Comparison of ENCODE assay signal across 14 cellular contexts in the genomic region with DNA sequence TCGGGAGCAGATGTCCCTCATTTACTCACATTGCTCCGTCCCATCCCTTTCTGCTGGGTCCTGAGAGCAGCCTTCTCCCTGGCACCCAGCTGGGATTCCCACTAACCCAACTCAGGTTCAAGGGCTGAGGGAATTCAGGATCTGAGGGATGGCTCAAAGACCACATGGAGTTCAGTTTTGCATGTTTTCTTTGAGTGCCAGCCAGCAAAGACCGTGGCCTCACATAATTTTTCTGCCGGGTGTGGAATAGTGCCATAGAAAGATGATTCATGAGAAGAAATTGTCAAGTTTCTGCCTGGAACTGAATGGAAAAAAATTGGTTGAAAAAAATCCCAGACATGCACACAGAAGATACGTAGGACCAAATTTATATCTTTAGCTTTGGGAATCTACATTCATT.
A peak's percentile ranks its signal among the peaks of the same experiment; 100 is the strongest.
DNase-seq lines count a peak whose midpoint lies in the region; ATAC-seq and TF ChIP-seq lines count a peak whose summit lies in the region.
"Had no signal": no experiment of that assay in that cellular context is flagged by ENCODE, and none has a peak within 500 bp of the region (broad histone marks: within the 10 kb centered on the region; RNA-seq: fewer than 3 reads in every experiment).

No MANE protein-coding gene starts in this region.

- no peaks in the 10 kb centered on the region for H3K9me3 ChIP-seq in GM23248 (ENCODE audit: low read depth)
- H3K9me3 ChIP-seq in RWPE2 (ENCODE audit: severe bottlenecking): no peaks in the 10 kb centered on the region
- H3K9me3 ChIP-seq in CD8-positive, alpha-beta memory T cell (ENCODE audit: low read length): no peaks in the 10 kb centered on the region

- peak overlapping the region; percentile 37; the same call in 1 of the 2 replicates for H3K9ac ChIP-seq in GM23248

- H3K4me3 ChIP-seq in GM23248 (peak overlapping the region; percentile 24; the same call in 1 of the 2 replicates), RWPE2 (ENCODE audit: severe bottlenecking) (no peak overlapping the region), skeletal muscle cell (ENCODE audit: low read depth, low read length) (no peak overlapping the region)
- no peak overlapping the region for H3K4me3 ChIP-seq in CD8-positive, alpha-beta memory T cell (ENCODE audit: low read length)

- 9 to 15% methylated on average over 5 of the region's 5 CpGs for WGBS in GM23248 (ENCODE audit: low coverage in 1 of 2, low lambda C conversion rate in 2 of 2, missing lambda C conversion rate in 2 of 2), 2 experiments

- H3K4me3 Mint-ChIP-seq in CD8-positive, alpha-beta memory T cell: no peak overlapping the region
- H3K4me3 Mint-ChIP-seq: brain; stimulated activated effector memory CD8-positive, alpha-beta T cell treated with anti-CD3 and anti-CD28 coated beads, Interleukin-12 subunit alpha, Interleukin-12 subunit beta, amount 100 ng/mL, for 72 hours; T-helper 2 cell treated with Interferon-gamma antibody and Interleukin-4, amounts not matched to agents 5 μg/mL and 100 μg/mL, for 36 hours had no signal

- H3K4me1 Mint-ChIP-seq in CD8-positive, alpha-beta memory T cell: peaks cover 3 to 7% (median 5%) of the 10 kb centered on the region in 3 donors

- CTCF ChIA-PET in CD8-positive, alpha-beta memory T cell (lab: Charles Lee): no interaction called here

- intact Hi-C loops in head of caudate nucleus (cut with DNase I): no loop called here

- TF ChIP-seq CTCF in RWPE2 (IDR thresholded peaks at IDR 0.05; ENCODE audit: poor library complexity, severe bottlenecking): no peak

- peaks cover 0 to 3% (median 0%) of the 10 kb centered on the region in 3 donors for H3K36me3 Mint-ChIP-seq in CD8-positive, alpha-beta memory T cell
- H3K36me3 Mint-ChIP-seq: brain; stimulated activated effector memory CD8-positive, alpha-beta T cell treated with anti-CD3 and anti-CD28 coated beads, Interleukin-12 subunit alpha, Interleukin-12 subunit beta, amount 100 ng/mL, for 72 hours had no signal

- in situ Hi-C loops in GM23248 (cut with MboI): no loop called here

- H3K9me2 ChIP-seq in GM23248 (ENCODE audit: insufficient read depth): no peaks in the 10 kb centered on the region

- POLR2A ChIA-PET in CD8-positive, alpha-beta memory T cell (lab: Charles Lee): no interaction called here

- no peak overlapping the region for H3K27ac Mint-ChIP-seq in CD8-positive, alpha-beta memory T cell
- H3K27ac Mint-ChIP-seq: stimulated activated effector memory CD8-positive, alpha-beta T cell treated with anti-CD3 and anti-CD28 coated beads, Interleukin-12 subunit alpha, Interleukin-12 subunit beta, amount 100 ng/mL, for 72 hours; T-helper 2 cell treated with Interferon-gamma antibody and Interleukin-4, amounts not matched to agents 5 μg/mL and 100 μg/mL, for 36 hours had no signal

- peak; percentile 87 for ATAC-seq in RWPE2 (ENCODE audit: low read depth)
- ATAC-seq: stimulated activated effector memory CD8-positive, alpha-beta T cell treated with anti-CD3 and anti-CD28 coated beads, Interleukin-12 subunit alpha, Interleukin-12 subunit beta, amount 100 ng/mL, for 72 hours had no signal

- H3K9me3 Mint-ChIP-seq in CD8-positive, alpha-beta memory T cell: no peaks in the 10 kb centered on the region
- H3K9me3 Mint-ChIP-seq: T-helper 2 cell treated with Interferon-gamma antibody and Interleukin-4, amounts not matched to agents 5 μg/mL and 100 μg/mL, for 36 hours had no signal

- H3K27me3 ChIP-seq in GM23248 (replicated peaks; ENCODE audit: insufficient read depth) (no peaks in the 10 kb centered on the region), RWPE2 (ENCODE audit: insufficient read depth, poor library complexity, severe bottlenecking) (no peaks in the 10 kb centered on the region)
- no peaks in the 10 kb centered on the region for H3K27me3 ChIP-seq in CD8-positive, alpha-beta memory T cell (ENCODE audit: insufficient read depth, low read length, poor library complexity, severe bottlenecking)

- H2AFZ ChIP-seq in GM23248: peak overlapping the region; percentile 8; the same call in 1 of the 2 replicates

- H3K36me3 ChIP-seq in GM23248 (ENCODE audit: low read depth) (no peaks in the 10 kb centered on the region), RWPE2 (ENCODE audit: low read depth) (no peaks in the 10 kb centered on the region)
- H3K36me3 ChIP-seq in CD8-positive, alpha-beta memory T cell (ENCODE audit: insufficient read depth, low read length): no peaks in the 10 kb centered on the region

- H3K4me1 ChIP-seq in GM23248 (ENCODE audit: insufficient read depth): peaks cover 19% of the 10 kb centered on the region
- peaks cover 18% of the 10 kb centered on the region for H3K4me1 ChIP-seq in RWPE2 (ENCODE audit: insufficient read depth, poor library complexity, severe bottlenecking)
- no peaks in the 10 kb centered on the region for H3K4me1 ChIP-seq in CD8-positive, alpha-beta memory T cell (ENCODE audit: insufficient read depth, low read length)

- peak overlapping the region; percentile 74 for H3K27ac ChIP-seq in GM23248
- H3K27ac ChIP-seq in RWPE2 (ENCODE audit: poor library complexity, severe bottlenecking): peak overlapping the region; percentile 85
- no peak overlapping the region for H3K27ac ChIP-seq in CD8-positive, alpha-beta memory T cell (ENCODE audit: low read depth, low read length)
- H3K27ac ChIP-seq: HL-60 had no signal

- no peaks in the 10 kb centered on the region for H3K79me2 ChIP-seq in GM23248 (ENCODE audit: insufficient read depth)

- H3K27me3 Mint-ChIP-seq in CD8-positive, alpha-beta memory T cell: peaks cover 0 to 2% of the 10 kb centered on the region in 2 donors

- DNase-seq in GM23248: peak; percentile 86
- DNase-seq in RWPE2 (ENCODE audit: low spot score): no peak
- peak; percentile 99 for DNase-seq in fibroblast of peridontal ligament (ENCODE audit: extremely low read depth)
- DNase-seq in skeletal muscle cell (ENCODE audit: low read depth): peak; percentile 78
- no peak for DNase-seq in head of caudate nucleus
- DNase-seq in globus pallidus (ENCODE audit: low spot score): no peak
- DNase-seq in SKM-1 (lab: John Stamatoyannopoulos, UW; ENCODE audit: unreplicated experiment): no peak
- no peak for DNase-seq in CD8-positive, alpha-beta memory T cell
- DNase-seq: glutamatergic neuron, NCI-H1417 had no signal

- no peaks in the 10 kb centered on the region for H4K20me1 ChIP-seq in GM23248 (ENCODE audit: insufficient read depth)

- H3K4me2 ChIP-seq in GM23248 (ENCODE audit: unreplicated experiment): peak overlapping the region; percentile 63

- H3F3A ChIP-seq in GM23248 (ENCODE audit: insufficient read depth): peaks cover 8% of the 10 kb centered on the region

Comparison
In these comparisons a context has a peak if more than half of its experiments do, and no peak if none do; other contexts are left out.
1. DNase-seq: peak in GM23248 (single experiment), fibroblast of peridontal ligament (single experiment) and skeletal muscle cell (single experiment); none in RWPE2 (single experiment), head of caudate nucleus (0 of 42), globus pallidus (single experiment), SKM-1 (single experiment) and CD8-positive, alpha-beta memory T cell (0 of 5).